ENCODE assay signal across 8 cellular contexts in the genomic region with DNA sequence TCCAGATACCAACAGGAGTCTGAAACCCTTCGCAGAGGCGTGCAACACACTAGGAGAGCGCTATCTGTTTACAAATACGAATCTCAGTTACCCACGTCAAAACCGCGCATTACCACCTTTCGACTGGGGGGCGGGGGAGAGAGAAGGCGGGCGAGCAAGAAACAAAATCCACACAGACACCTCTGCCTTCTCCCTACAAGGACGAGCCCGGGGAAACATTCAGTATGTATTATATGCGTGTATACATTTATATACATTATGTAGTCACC. TPM values are rescaled to one million over a fixed set of nuclear protein-coding genes. Genes with fewer than 3 reads are reported as not detected.
DNase-seq lines count a peak whose midpoint lies in the region; ATAC-seq and TF ChIP-seq lines count a peak whose summit lies in the region.

No MANE protein-coding gene starts in this region.

- peaks cover 45% of the 10 kb centered on the region for H3K79me2 ChIP-seq in ACC112 (ENCODE audit: control insufficient read depth, insufficient read depth, low read length, unreplicated experiment)

- in situ Hi-C loops in gastrocnemius medialis (cut with MboI; ENCODE audit: low sequenced_read_pairs in 4 of 4) = no loop called here

- H3K4me1 ChIP-seq in ACC112 (ENCODE audit: control insufficient read depth, insufficient read depth, low read length, unreplicated experiment) = no peaks in the 10 kb centered on the region
- peaks cover 0 to 14% of the 10 kb centered on the region in 2 donors for H3K4me1 ChIP-seq in right atrium auricular region
- H3K4me1 ChIP-seq in gastrocnemius medialis = peaks cover 35 to 36% of the 10 kb centered on the region in 2 donors

- H3K4me3 ChIP-seq in ACC112 (ENCODE audit: low read depth, low read length) (peak overlapping the region; percentile 73), right atrium auricular region (peak overlapping the region; percentile 84 to 92), gastrocnemius medialis (peak overlapping the region; percentile 91 to 100 (median 96))

- peak; percentile 5 to 78 for TF ChIP-seq POLR2A in gastrocnemius medialis (IDR thresholded peaks at IDR 0.05)

- ATAC-seq in GM18861 (IDR thresholded peaks at IDR 0.05; ENCODE audit: unreplicated experiment) (peak; percentile 22), gastrocnemius medialis (peak; percentile 80 to 85)

- H3K27ac ChIP-seq in ACC112 (ENCODE audit: low read depth, low read length) = peak overlapping the region; percentile 71
- H3K27ac ChIP-seq in right atrium auricular region = peak overlapping the region; percentile 90 to 94
- H3K27ac ChIP-seq in gastrocnemius medialis = peak overlapping the region; percentile 97 to 99 (median 98)

- peak overlapping the region; percentile 43 for H2AFZ ChIP-seq in ACC112 (ENCODE audit: low read length, unreplicated experiment)

- intact Hi-C loops in gastrocnemius medialis (cut with DNase I; ENCODE audit: low total_unique reads) = loop anchor here (2.0 to 5.0 kb wide), 3 partner anchors 125 to 185 kb away; partner anchors contain the start of genes CC2D1B, ORC1 and PRPF38A

- peak; percentile 9 for DNase-seq in HuH-7.5 (ENCODE audit: low spot score)
- DNase-seq in SK-N-DZ (ENCODE audit: low spot score) = peak; percentile 45
- peak; percentile 75 for DNase-seq in activated naive CD4-positive, alpha-beta T cell treated with anti-CD3 and anti-CD28 coated beads, Interleukin-2, amount 50 U/mL, for 16 hours
- DNase-seq in right atrium auricular region (ENCODE audit: low spot score) = no peak
- DNase-seq in gastrocnemius medialis = peak; percentile 76
- no peak for DNase-seq in cortex of kidney (lab: John Stamatoyannopoulos, UW)

- H3K9me3 ChIP-seq in right atrium auricular region = no peaks in the 10 kb centered on the region
- H3K9me3 ChIP-seq in gastrocnemius medialis = no peaks in the 10 kb centered on the region

- H3K36me3 ChIP-seq in ACC112 (ENCODE audit: insufficient read depth, low read length) (no peaks in the 10 kb centered on the region), right atrium auricular region (no peaks in the 10 kb centered on the region), gastrocnemius medialis (no peaks in the 10 kb centered on the region)

- TF ChIP-seq CTCF in right atrium auricular region (IDR thresholded peaks at IDR 0.05) (no peak), gastrocnemius medialis (IDR thresholded peaks at IDR 0.05 in 4 of 5, conservative IDR thresholded peaks at IDR 0.05 in 1 of 5) (no peak)

- H3K27me3 ChIP-seq in ACC112 (ENCODE audit: insufficient read depth, low read length) (no peaks in the 10 kb centered on the region), right atrium auricular region (no peaks in the 10 kb centered on the region), gastrocnemius medialis (no peaks in the 10 kb centered on the region)

RNA-seq across cellular contexts. Expression of gene TUT4, which starts 0.7 kb away (rescaled TPM):
- 30.2 and 36.1 TPM in 2 replicates for polyA plus RNA-seq in SK-N-DZ (2014; cell fraction: cytosol; rRNA removed)
- polyA plus RNA-seq in SK-N-DZ (2014; cell fraction: nucleus; rRNA removed) = 71.3 and 111 TPM in 2 replicates
- 10 to 100 TPM; 27.4 to 33.3 TPM for total RNA-seq in right atrium auricular region
- 100 to 1,000 TPM in 1 of 4 donors, 10 to 100 TPM in 3; 51.7 to 152 (median 67.5) TPM for total RNA-seq in gastrocnemius medialis

RNA-seq across cellular contexts. Expression of gene GPX7, which starts 50.0 kb away (rescaled TPM):
- not detected in 2 replicates for polyA plus RNA-seq in SK-N-DZ (2014; cell fraction: cytosol; rRNA removed)
- 0.56 TPM in 1 of 2 replicates, not detected in the other for polyA plus RNA-seq in SK-N-DZ (2014; cell fraction: nucleus; rRNA removed)
- total RNA-seq in right atrium auricular region = 10 to 100 TPM; 12.0 to 17.6 TPM
- total RNA-seq in gastrocnemius medialis = 10 to 100 TPM in 1 of 4 donors, 1 to 10 TPM in 3; 1.7 to 13.0 (median 6.6) TPM

Comparison
In these comparisons a context has a peak if more than half of its experiments do, and no peak if none do; other contexts are left out.
1. DNase-seq: peak in HuH-7.5 (single experiment), SK-N-DZ (single experiment), activated naive CD4-positive, alpha-beta T cell treated with anti-CD3 and anti-CD28 coated beads, Interleukin-2, amount 50 U/mL, for 16 hours (single experiment) and gastrocnemius medialis (2 of 2); none in right atrium auricular region (single experiment) and cortex of kidney (single experiment).
2. Peak in every context shown above with its lines, with median percentiles within 50 percentile points of each other: H3K27ac ChIP-seq and H3K4me3 ChIP-seq.